In genomic region chr11:65928667-65929066, GRCh38 we compare ENCODE assay signal across 14 cellular contexts. TPM values are rescaled to one million over a fixed set of nuclear protein-coding genes. Genes with fewer than 3 reads are reported as not detected.
DNase-seq lines count a peak whose midpoint lies in the region; ATAC-seq and TF ChIP-seq lines count a peak whose summit lies in the region.
"Had no signal": no experiment of that assay in that cellular context is flagged by ENCODE, and none has a peak within 500 bp of the region (broad histone marks: within the 10 kb centered on the region; RNA-seq: fewer than 3 reads in every experiment).

No MANE protein-coding gene starts in this region.

- H3K4me1 Mint-ChIP-seq in activated CD8-positive, alpha-beta memory T cell treated with anti-CD3 and anti-CD28 coated beads, Interleukin-2, amount 10 ng/mL, durations not matched to agents 7 days and 5 days, result peaks cover 53% of the 10 kb centered on the region
- peaks cover 41% of the 10 kb centered on the region for H3K4me1 Mint-ChIP-seq in activated naive CD8-positive, alpha-beta T cell (ENCODE audit: low read depth)

- H3K9me3 Mint-ChIP-seq in activated CD8-positive, alpha-beta memory T cell treated with anti-CD3 and anti-CD28 coated beads, Interleukin-2, amount 10 ng/mL, durations not matched to agents 7 days and 5 days (ENCODE audit: low read depth), result no peaks in the 10 kb centered on the region
- H3K9me3 Mint-ChIP-seq in activated naive CD8-positive, alpha-beta T cell (ENCODE audit: low read depth), result no peaks in the 10 kb centered on the region

- peak overlapping the region; percentile 99 for H3K27ac Mint-ChIP-seq in activated CD8-positive, alpha-beta memory T cell treated with anti-CD3 and anti-CD28 coated beads, Interleukin-2, amount 10 ng/mL, durations not matched to agents 7 days and 5 days
- peak overlapping the region; percentile 94 for H3K27ac Mint-ChIP-seq in activated naive CD8-positive, alpha-beta T cell

- H3K27me3 ChIP-seq in Loucy (ENCODE audit: insufficient read depth, low read length, poor library complexity, severe bottlenecking) (no peaks in the 10 kb centered on the region), osteoblast (ENCODE audit: insufficient read depth, low read length) (no peaks in the 10 kb centered on the region)
- H3K27me3 ChIP-seq: MG63, ovary had no signal

- no peaks in the 10 kb centered on the region for H3K9me2 ChIP-seq in Loucy (replicated peaks; ENCODE audit: low read depth, low read length)

- CTCF ChIA-PET in activated CD8-positive, alpha-beta memory T cell treated with anti-CD3 and anti-CD28 coated beads, Interleukin-2, amount 10 ng/mL, durations not matched to agents 7 days and 5 days (lab: Charles Lee), result interaction anchor here (0.7 to 3.8 kb wide), 10 partner anchors 8 to 127 kb away, joined by 3 to 30 read pairs (median 4); partner anchors contain the start of genes CCDC85B and FIBP

- ATAC-seq in activated CD8-positive, alpha-beta memory T cell treated with anti-CD3 and anti-CD28 coated beads, Interleukin-2, amount 10 ng/mL, durations not matched to agents 7 days and 5 days, result peak; percentile 10

- peak overlapping the region; percentile 76 for H3K4me2 ChIP-seq in Loucy (ENCODE audit: low read depth, low read length, poor library complexity, severe bottlenecking)
- H3K4me2 ChIP-seq in osteoblast (ENCODE audit: insufficient read depth, low read length), result no peak overlapping the region

- peak overlapping the region; percentile 60 for H3K27ac ChIP-seq in osteoblast (ENCODE audit: low read depth, low read length)
- H3K27ac ChIP-seq: ovary had no signal

- H3K4me3 ChIP-seq in Loucy (ENCODE audit: low read length, poor library complexity, severe bottlenecking) (peak overlapping the region; percentile 58), osteoblast (ENCODE audit: insufficient read depth, low read length) (no peak overlapping the region)
- H3K4me3 ChIP-seq: MG63, ovary had no signal

- no peaks in the 10 kb centered on the region for H3K9me3 ChIP-seq in Loucy (ENCODE audit: insufficient read depth, low read depth, low read length)
- no peaks in the 10 kb centered on the region for H3K9me3 ChIP-seq in osteoblast (ENCODE audit: low read depth, low read length)
- H3K9me3 ChIP-seq: MG63, ovary had no signal

- H3K27me3 Mint-ChIP-seq in activated CD8-positive, alpha-beta memory T cell treated with anti-CD3 and anti-CD28 coated beads, Interleukin-2, amount 10 ng/mL, durations not matched to agents 7 days and 5 days, result no peaks in the 10 kb centered on the region
- H3K27me3 Mint-ChIP-seq in activated naive CD8-positive, alpha-beta T cell, result no peaks in the 10 kb centered on the region

- H3K79me2 ChIP-seq in Loucy (ENCODE audit: insufficient read depth, low read length) (no peaks in the 10 kb centered on the region), osteoblast (ENCODE audit: insufficient read depth, low read length) (peaks cover 6% of the 10 kb centered on the region)

- H3F3A ChIP-seq in Loucy (ENCODE audit: low read depth), result peaks cover 3% of the 10 kb centered on the region; the same call in 1 of the 2 replicates

- H3K36me3 ChIP-seq in Loucy (ENCODE audit: insufficient read depth, low read length) (no peaks in the 10 kb centered on the region), osteoblast (ENCODE audit: insufficient read depth, low read length) (peaks cover 12% of the 10 kb centered on the region)
- H3K36me3 ChIP-seq: ovary had no signal

- H3K4me3 Mint-ChIP-seq in activated CD8-positive, alpha-beta memory T cell treated with anti-CD3 and anti-CD28 coated beads, Interleukin-2, amount 10 ng/mL, durations not matched to agents 7 days and 5 days, result peak overlapping the region; percentile 71
- H3K4me3 Mint-ChIP-seq in activated naive CD8-positive, alpha-beta T cell, result peak overlapping the region; percentile 80

- peaks cover 7% of the 10 kb centered on the region for H3K36me3 Mint-ChIP-seq in activated CD8-positive, alpha-beta memory T cell treated with anti-CD3 and anti-CD28 coated beads, Interleukin-2, amount 10 ng/mL, durations not matched to agents 7 days and 5 days
- H3K36me3 Mint-ChIP-seq in activated naive CD8-positive, alpha-beta T cell, result no peaks in the 10 kb centered on the region

- TF ChIP-seq CTCF in Loucy (conservative IDR thresholded peaks at IDR 0.05; ENCODE audit: low read length) (no peak), osteoblast (IDR thresholded peaks at IDR 0.05; ENCODE audit: extremely low read depth, low read depth, low read length) (no peak)

- peak overlapping the region; percentile 55 for H3K9ac ChIP-seq in Loucy (ENCODE audit: low read depth, low read length, poor library complexity, severe bottlenecking)

- peaks cover 23% of the 10 kb centered on the region for H3K4me1 ChIP-seq in Loucy (ENCODE audit: insufficient read depth, low read length, poor library complexity, severe bottlenecking)
- peaks cover 18% of the 10 kb centered on the region for H3K4me1 ChIP-seq in osteoblast (ENCODE audit: insufficient read depth, low read length)

- H2AFZ ChIP-seq in Loucy (ENCODE audit: low read length), result no peak overlapping the region
- no peak overlapping the region for H2AFZ ChIP-seq in osteoblast (ENCODE audit: low read length)

- DNase-seq in activated CD8-positive, alpha-beta memory T cell treated with anti-CD3 and anti-CD28 coated beads, Interleukin-2, amount 10 ng/mL, durations not matched to agents 7 days and 5 days, result no peak
- no peak for DNase-seq in activated CD8-positive, alpha-beta memory T cell treated with anti-CD3 and anti-CD28 coated beads for 24 hours
- peak; percentile 51 for DNase-seq in osteoblast (ENCODE audit: insufficient read length, low spot score, missing footprints)
- no peak for DNase-seq in stimulated activated naive CD4-positive, alpha-beta T cell (lab: John Stamatoyannopoulos, UW)
- no peak for DNase-seq in GM03348 (ENCODE audit: low spot score)
- DNase-seq in nucleus accumbens (lab: John Stamatoyannopoulos, UW), result no peak
- DNase-seq: dermis blood vessel endothelial cell, DMS53, MG63, ovary had no signal

- H4K20me1 ChIP-seq in Loucy (ENCODE audit: insufficient read depth, low read length, poor library complexity, severe bottlenecking) (no peaks in the 10 kb centered on the region), osteoblast (ENCODE audit: insufficient read depth, low read length) (no peaks in the 10 kb centered on the region)

RNA-seq across cellular contexts. Expression of gene DRAP1, which starts 9.4 kb away (rescaled TPM):
- total RNA-seq in activated CD8-positive, alpha-beta memory T cell treated with anti-CD3 and anti-CD28 coated beads, Interleukin-2, amount 10 ng/mL, durations not matched to agents 7 days and 5 days, result 100 to 1,000 TPM; 192 to 254 TPM
- total RNA-seq in osteoblast, result 170 and 190 TPM in 2 replicates

RNA-seq across cellular contexts. Expression of gene C11orf68, which starts 9.8 kb away (rescaled TPM):
- total RNA-seq in activated CD8-positive, alpha-beta memory T cell treated with anti-CD3 and anti-CD28 coated beads, Interleukin-2, amount 10 ng/mL, durations not matched to agents 7 days and 5 days, result 10 to 100 TPM; 27.5 to 37.8 TPM
- 30.9 and 32.9 TPM in 2 replicates for total RNA-seq in osteoblast

RNA-seq across cellular contexts. Expression of gene TSGA10IP, which starts 16.6 kb away (rescaled TPM):
- total RNA-seq in activated CD8-positive, alpha-beta memory T cell treated with anti-CD3 and anti-CD28 coated beads, Interleukin-2, amount 10 ng/mL, durations not matched to agents 7 days and 5 days, result not detected
- not detected in 2 replicates for total RNA-seq in osteoblast
- total RNA-seq: dermis blood vessel endothelial cell, ovary, SK-MEL-5, urinary bladder had no signal

RNA-seq across cellular contexts. Expression of gene FOSL1, which starts 28.5 kb away (rescaled TPM):
- 1 to 10 TPM; 2.7 to 6.0 TPM for total RNA-seq in activated CD8-positive, alpha-beta memory T cell treated with anti-CD3 and anti-CD28 coated beads, Interleukin-2, amount 10 ng/mL, durations not matched to agents 7 days and 5 days
- 13.0 and 13.8 TPM in 2 replicates for total RNA-seq in osteoblast
- total RNA-seq: urinary bladder had no signal

RNA-seq across cellular contexts. Expression of gene SART1, which starts 32.9 kb away (rescaled TPM):
- 10 to 100 TPM; 79.7 to 89.2 TPM for total RNA-seq in activated CD8-positive, alpha-beta memory T cell treated with anti-CD3 and anti-CD28 coated beads, Interleukin-2, amount 10 ng/mL, durations not matched to agents 7 days and 5 days
- total RNA-seq in osteoblast, result 22.4 and 25.3 TPM in 2 replicates
